ENCODE assay signal across 9 cellular contexts in genomic region chr9:124222918-124223720, GRCh38. TPM values are rescaled to one million over a fixed set of nuclear protein-coding genes. Genes with fewer than 3 reads are reported as not detected.
DNase-seq lines count a peak whose midpoint lies in the region; ATAC-seq and TF ChIP-seq lines count a peak whose summit lies in the region.
"Had no signal": no experiment of that assay in that cellular context is flagged by ENCODE, and none has a peak within 500 bp of the region (broad histone marks: within the 10 kb centered on the region; RNA-seq: fewer than 3 reads in every experiment).

No MANE protein-coding gene starts in this region.

- intact Hi-C loops in activated CD4-positive, alpha-beta T cell treated with anti-CD3 and anti-CD28 coated beads for 36 hours (cut with DNase I, micrococcal nuclease), result no loop called here
- intact Hi-C loops in transverse colon (cut with DNase I; ENCODE audit: low total_unique reads), result no loop called here

- POLR2A ChIA-PET in activated CD4-positive, alpha-beta T cell treated with anti-CD3 and anti-CD28 coated beads, Interleukin-2, amount 10 ng/mL, durations not matched to agents 7 days and 5 days (lab: Charles Lee), result no interaction called here
- POLR2A ChIA-PET in activated CD4-positive, alpha-beta T cell treated with anti-CD3 and anti-CD28 coated beads for 36 hours (lab: Charles Lee), result interaction anchor here (0.6 kb wide), 1 partner anchor 13 kb away, joined by 3 read pairs; no protein-coding TSS in a partner anchor

- WGBS in transverse colon (ENCODE audit: low coverage in 1 of 2), 2 donors, result 78 to 80% methylated on average over 1 to 10 of the region's 10 CpGs

- H3K36me3 ChIP-seq in transverse colon, result no peaks in the 10 kb centered on the region

- H3K9me3 ChIP-seq in transverse colon, result no peaks in the 10 kb centered on the region

- H3K9me3 Mint-ChIP-seq in activated CD4-positive, alpha-beta T cell treated with anti-CD3 and anti-CD28 coated beads, Interleukin-2, amount 10 ng/mL, durations not matched to agents 7 days and 5 days, result no peaks in the 10 kb centered on the region
- no peaks in the 10 kb centered on the region for H3K9me3 Mint-ChIP-seq in activated CD4-positive, alpha-beta T cell treated with anti-CD3 and anti-CD28 coated beads for 36 hours (ENCODE audit: low read depth)
- H3K9me3 Mint-ChIP-seq in stimulated activated naive CD8-positive, alpha-beta T cell treated with anti-CD3 and anti-CD28 coated beads, Interleukin-15, amount 100 ng/mL, for 72 hours, result no peaks in the 10 kb centered on the region
- H3K9me3 Mint-ChIP-seq: CD4-positive, CD25-positive, alpha-beta regulatory T cell had no signal

- peaks cover 13 to 59% (median 47%) of the 10 kb centered on the region in 4 donors for H3K4me1 ChIP-seq in transverse colon

- ATAC-seq in activated CD4-positive, alpha-beta T cell treated with anti-CD3 and anti-CD28 coated beads for 36 hours, result no peak
- ATAC-seq in stimulated activated naive CD8-positive, alpha-beta T cell treated with anti-CD3 and anti-CD28 coated beads, Interleukin-15, amount 100 ng/mL, for 72 hours, result no peak
- ATAC-seq in HG02870 (IDR thresholded peaks at IDR 0.05; ENCODE audit: unreplicated experiment) (no peak), HG02623 (IDR thresholded peaks at IDR 0.05; ENCODE audit: unreplicated experiment) (no peak)

- H3K4me3 ChIP-seq in transverse colon, result no peak overlapping the region

- no peak for TF ChIP-seq CTCF in transverse colon (IDR thresholded peaks at IDR 0.05)

- peak overlapping the region; percentile 71 to 78 (median 75) for H3K27ac ChIP-seq in transverse colon

- H3K36me3 Mint-ChIP-seq in activated CD4-positive, alpha-beta T cell treated with anti-CD3 and anti-CD28 coated beads, Interleukin-2, amount 10 ng/mL, durations not matched to agents 7 days and 5 days (ENCODE audit: low read depth), result no peaks in the 10 kb centered on the region
- no peaks in the 10 kb centered on the region for H3K36me3 Mint-ChIP-seq in activated CD4-positive, alpha-beta T cell treated with anti-CD3 and anti-CD28 coated beads for 36 hours (ENCODE audit: low read depth)
- H3K36me3 Mint-ChIP-seq: CD4-positive, CD25-positive, alpha-beta regulatory T cell had no signal

- in situ Hi-C loops in transverse colon (cut with MboI; ENCODE audit: low pct_ligation_motif_present in 1 of 4, low pct_unique_long_range_greater_than_20kb in 1 of 4, low sequenced_read_pairs in 3 of 4), result no loop called here

- TF ChIP-seq EP300 in transverse colon (IDR thresholded peaks at IDR 0.05; ENCODE audit: low read depth), result peak; percentile 11

- H3K4me3 Mint-ChIP-seq in activated CD4-positive, alpha-beta T cell treated with anti-CD3 and anti-CD28 coated beads, Interleukin-2, amount 10 ng/mL, durations not matched to agents 7 days and 5 days, result no peak overlapping the region
- no peak overlapping the region for H3K4me3 Mint-ChIP-seq in activated CD4-positive, alpha-beta T cell treated with anti-CD3 and anti-CD28 coated beads for 36 hours
- H3K4me3 Mint-ChIP-seq in stimulated activated naive CD8-positive, alpha-beta T cell treated with anti-CD3 and anti-CD28 coated beads, Interleukin-15, amount 100 ng/mL, for 72 hours, result no peak overlapping the region

- CTCF ChIA-PET in activated CD4-positive, alpha-beta T cell treated with anti-CD3 and anti-CD28 coated beads, Interleukin-2, amount 10 ng/mL, durations not matched to agents 7 days and 5 days (lab: Charles Lee), result no interaction called here
- CTCF ChIA-PET in activated CD4-positive, alpha-beta T cell treated with anti-CD3 and anti-CD28 coated beads for 36 hours (lab: Charles Lee), result no interaction called here

- no peak for DNase-seq in activated CD4-positive, alpha-beta T cell treated with anti-CD3 and anti-CD28 coated beads, Interleukin-2, amount 10 ng/mL, durations not matched to agents 7 days and 5 days
- no peak for DNase-seq in activated CD4-positive, alpha-beta T cell treated with anti-CD3 and anti-CD28 coated beads for 36 hours
- DNase-seq in UCSD-AML1 (lab: John Stamatoyannopoulos, UW; ENCODE audit: unreplicated experiment) (peak; percentile 73), hypothalamus (lab: John Stamatoyannopoulos, UW) (peak in 36 of 51 donors; percentile 14 to 81 (median 57)), transverse colon (peak; percentile 90)
- no peak for DNase-seq in stimulated activated naive CD8-positive, alpha-beta T cell treated with anti-CD3 and anti-CD28 coated beads, Interleukin-15, amount 100 ng/mL, for 72 hours
- DNase-seq: CD4-positive, CD25-positive, alpha-beta regulatory T cell had no signal

- no peak for TF ChIP-seq POLR2A in transverse colon (IDR thresholded peaks at IDR 0.05)

- peaks cover 20% of the 10 kb centered on the region for H3K4me1 Mint-ChIP-seq in activated CD4-positive, alpha-beta T cell treated with anti-CD3 and anti-CD28 coated beads, Interleukin-2, amount 10 ng/mL, durations not matched to agents 7 days and 5 days
- peaks cover 9% of the 10 kb centered on the region for H3K4me1 Mint-ChIP-seq in activated CD4-positive, alpha-beta T cell treated with anti-CD3 and anti-CD28 coated beads for 36 hours
- H3K4me1 Mint-ChIP-seq in stimulated activated naive CD8-positive, alpha-beta T cell treated with anti-CD3 and anti-CD28 coated beads, Interleukin-15, amount 100 ng/mL, for 72 hours, result peaks cover 11% of the 10 kb centered on the region

- H3K27ac Mint-ChIP-seq in activated CD4-positive, alpha-beta T cell treated with anti-CD3 and anti-CD28 coated beads, Interleukin-2, amount 10 ng/mL, durations not matched to agents 7 days and 5 days, result peak overlapping the region; percentile 20
- H3K27ac Mint-ChIP-seq in activated CD4-positive, alpha-beta T cell treated with anti-CD3 and anti-CD28 coated beads for 36 hours, result no peak overlapping the region
- no peak overlapping the region for H3K27ac Mint-ChIP-seq in stimulated activated naive CD8-positive, alpha-beta T cell treated with anti-CD3 and anti-CD28 coated beads, Interleukin-15, amount 100 ng/mL, for 72 hours
- H3K27ac Mint-ChIP-seq: CD4-positive, CD25-positive, alpha-beta regulatory T cell had no signal

- peaks cover 5% of the 10 kb centered on the region for H3K27me3 Mint-ChIP-seq in activated CD4-positive, alpha-beta T cell treated with anti-CD3 and anti-CD28 coated beads, Interleukin-2, amount 10 ng/mL, durations not matched to agents 7 days and 5 days
- H3K27me3 Mint-ChIP-seq in activated CD4-positive, alpha-beta T cell treated with anti-CD3 and anti-CD28 coated beads for 36 hours, result peaks cover 2% of the 10 kb centered on the region
- peaks cover 33% of the 10 kb centered on the region for H3K27me3 Mint-ChIP-seq in stimulated activated naive CD8-positive, alpha-beta T cell treated with anti-CD3 and anti-CD28 coated beads, Interleukin-15, amount 100 ng/mL, for 72 hours

- no peaks in the 10 kb centered on the region for H3K27me3 ChIP-seq in transverse colon

RNA-seq across cellular contexts. Expression of gene NEK6, which starts 34.6 kb away (rescaled TPM):
- 1 to 10 TPM; 7.0 to 8.0 TPM for total RNA-seq in activated CD4-positive, alpha-beta T cell treated with anti-CD3 and anti-CD28 coated beads, Interleukin-2, amount 10 ng/mL, durations not matched to agents 7 days and 5 days
- 10 to 100 TPM in 1 of 2 experiments, 1 to 10 TPM in 1; 6.4 to 10.1 TPM for total RNA-seq in activated CD4-positive, alpha-beta T cell treated with anti-CD3 and anti-CD28 coated beads for 36 hours
- 10 to 100 TPM; 12.3 to 31.1 (median 21.6) TPM for total RNA-seq in transverse colon

Comparison
In these comparisons a context has a peak if more than half of its experiments do, and no peak if none do; other contexts are left out.
1. DNase-seq: peak in UCSD-AML1 (single experiment), hypothalamus (36 of 51) and transverse colon (single experiment); none in activated CD4-positive, alpha-beta T cell treated with anti-CD3 and anti-CD28 coated beads, Interleukin-2, amount 10 ng/mL, durations not matched to agents 7 days and 5 days (single experiment), activated CD4-positive, alpha-beta T cell treated with anti-CD3 and anti-CD28 coated beads for 36 hours (single experiment) and stimulated activated naive CD8-positive, alpha-beta T cell treated with anti-CD3 and anti-CD28 coated beads, Interleukin-15, amount 100 ng/mL, for 72 hours (0 of 2).